In the genomic region with DNA sequence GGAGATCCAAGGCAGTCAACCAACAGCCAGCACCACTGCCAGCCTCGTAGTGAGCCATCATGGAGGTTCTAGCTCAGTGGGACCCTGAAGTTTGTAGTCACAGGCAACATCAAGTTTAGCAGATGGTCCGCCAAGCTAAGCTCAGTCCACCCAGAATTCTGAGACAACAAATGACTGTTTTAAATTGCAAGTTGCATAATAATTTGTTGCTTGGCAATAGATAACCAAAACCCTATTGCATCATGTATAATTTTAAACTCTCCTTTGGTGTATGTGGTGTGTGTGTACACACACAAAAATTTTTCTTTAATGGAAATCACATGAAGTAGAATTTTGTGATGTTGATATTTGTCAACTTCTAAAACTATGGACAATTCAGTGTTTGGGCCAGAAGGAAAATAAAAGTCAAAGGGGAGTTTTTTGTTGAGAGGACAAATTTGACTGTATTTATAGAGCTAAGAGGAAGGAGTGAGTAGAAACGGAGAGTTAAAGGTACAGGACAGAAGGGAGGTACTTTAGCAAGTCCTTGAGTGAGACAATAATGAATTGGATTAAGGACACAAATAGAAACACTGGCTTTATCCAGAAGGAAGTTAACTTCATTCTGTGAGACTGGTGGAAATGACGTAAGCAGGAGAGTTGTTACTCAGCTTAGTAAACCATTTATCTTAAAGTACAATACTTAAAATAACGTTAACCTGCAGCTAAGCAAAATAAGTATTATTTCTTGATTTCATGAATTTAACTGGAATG, we compare ENCODE assay signal across 14 cellular contexts.
A peak's percentile ranks its signal among the peaks of the same experiment; 100 is the strongest.
DNase-seq lines count a peak whose midpoint lies in the region; ATAC-seq and TF ChIP-seq lines count a peak whose summit lies in the region.
"Had no signal": no experiment of that assay in that cellular context is flagged by ENCODE, and none has a peak within 500 bp of the region (broad histone marks: within the 10 kb centered on the region; RNA-seq: fewer than 3 reads in every experiment).

No MANE protein-coding gene starts in this region.

- H3K27me3 ChIP-seq in RWPE2 (ENCODE audit: insufficient read depth, poor library complexity, severe bottlenecking) (no peaks in the 10 kb centered on the region), esophagus squamous epithelium (no peaks in the 10 kb centered on the region), osteoblast (ENCODE audit: insufficient read depth, low read length) (no peaks in the 10 kb centered on the region)

- peaks cover 0 to 2% of the 10 kb centered on the region in 2 donors for H3K27me3 Mint-ChIP-seq in stimulated activated naive B cell treated with anti-CD40 and anti-IgM and Interleukin-4, amounts not matched to agents 10 μg/mL and 1 μg/mL and 100 μg/mL, for 72 hours
- H3K27me3 Mint-ChIP-seq: activated naive CD8-positive, alpha-beta T cell treated with anti-CD3 and anti-CD28 coated beads, Interleukin-2, amount 50 U/mL, for 24 hours; naive B cell had no signal

- intact Hi-C loops in esophagus squamous epithelium (cut with DNase I): no loop called here

- DNase-seq in GM03348 (ENCODE audit: low spot score) (peak; percentile 42), RWPE2 (ENCODE audit: low spot score) (no peak), esophagus squamous epithelium (lab: John Stamatoyannopoulos, UW) (no peak), osteoblast (ENCODE audit: insufficient read length, low spot score, missing footprints) (no peak), amygdala (lab: John Stamatoyannopoulos, UW) (no peak)
- DNase-seq in stimulated activated naive B cell treated with anti-CD40 and anti-IgM and Interleukin-4, amounts not matched to agents 10 μg/mL and 1 μg/mL and 100 μg/mL, for 72 hours: no peak
- DNase-seq: activated naive CD8-positive, alpha-beta T cell treated with anti-CD3 and anti-CD28 coated beads, Interleukin-2, amount 50 U/mL, for 24 hours; DMS79 treated with DMSO at 0.1 percent for 48 hours; H7; head of caudate nucleus; naive B cell; NCI-H1092 had no signal

- no peak overlapping the region for H3K4me3 Mint-ChIP-seq in stimulated activated naive B cell treated with anti-CD40 and anti-IgM and Interleukin-4, amounts not matched to agents 10 μg/mL and 1 μg/mL and 100 μg/mL, for 72 hours
- H3K4me3 Mint-ChIP-seq: activated naive CD8-positive, alpha-beta T cell treated with anti-CD3 and anti-CD28 coated beads, Interleukin-2, amount 50 U/mL, for 24 hours had no signal

- no peaks in the 10 kb centered on the region for H4K20me1 ChIP-seq in osteoblast (ENCODE audit: insufficient read depth, low read length)

- H3K4me2 ChIP-seq in osteoblast (ENCODE audit: insufficient read depth, low read length): no peak overlapping the region

- no peaks in the 10 kb centered on the region for H3K9me3 ChIP-seq in RWPE2 (ENCODE audit: severe bottlenecking)
- H3K9me3 ChIP-seq in esophagus squamous epithelium: no peaks in the 10 kb centered on the region
- H3K9me3 ChIP-seq in osteoblast (ENCODE audit: low read depth, low read length): no peaks in the 10 kb centered on the region

- no peak overlapping the region for H2AFZ ChIP-seq in osteoblast (ENCODE audit: low read length)

- no peak for TF ChIP-seq POLR2A in esophagus squamous epithelium (IDR thresholded peaks at IDR 0.05)

- no peaks in the 10 kb centered on the region for H3K79me2 ChIP-seq in osteoblast (ENCODE audit: insufficient read depth, low read length)

- peak overlapping the region; percentile 68 for H3K27ac ChIP-seq in RWPE2 (ENCODE audit: poor library complexity, severe bottlenecking)
- peak overlapping the region; percentile 31 to 77 (median 54) for H3K27ac ChIP-seq in esophagus squamous epithelium
- peak overlapping the region; percentile 86 for H3K27ac ChIP-seq in osteoblast (ENCODE audit: low read depth, low read length)

- no peaks in the 10 kb centered on the region for H3K9me3 Mint-ChIP-seq in stimulated activated naive B cell treated with anti-CD40 and anti-IgM and Interleukin-4, amounts not matched to agents 10 μg/mL and 1 μg/mL and 100 μg/mL, for 72 hours
- H3K9me3 Mint-ChIP-seq: activated naive CD8-positive, alpha-beta T cell treated with anti-CD3 and anti-CD28 coated beads, Interleukin-2, amount 50 U/mL, for 24 hours; naive B cell had no signal

- no peak for TF ChIP-seq CTCF in RWPE2 (IDR thresholded peaks at IDR 0.05; ENCODE audit: poor library complexity, severe bottlenecking)
- TF ChIP-seq CTCF in esophagus squamous epithelium (IDR thresholded peaks at IDR 0.05): no peak
- TF ChIP-seq CTCF in osteoblast (IDR thresholded peaks at IDR 0.05; ENCODE audit: extremely low read depth, low read depth, low read length): no peak

- ATAC-seq in RWPE2 (ENCODE audit: low read depth) (no peak), GM21528 (IDR thresholded peaks at IDR 0.05; ENCODE audit: low FRiP score, unreplicated experiment) (no peak), GM18909 (IDR thresholded peaks at IDR 0.05; ENCODE audit: poor library complexity, unreplicated experiment) (no peak)
- no peak for ATAC-seq in stimulated activated naive B cell treated with anti-CD40 and anti-IgM and Interleukin-4, amounts not matched to agents 10 μg/mL and 1 μg/mL and 100 μg/mL, for 72 hours (replicated peaks)
- ATAC-seq: activated naive CD8-positive, alpha-beta T cell treated with anti-CD3 and anti-CD28 coated beads, Interleukin-2, amount 50 U/mL, for 24 hours had no signal

- no peak overlapping the region for H3K27ac Mint-ChIP-seq in stimulated activated naive B cell treated with anti-CD40 and anti-IgM and Interleukin-4, amounts not matched to agents 10 μg/mL and 1 μg/mL and 100 μg/mL, for 72 hours
- H3K27ac Mint-ChIP-seq: activated naive CD8-positive, alpha-beta T cell treated with anti-CD3 and anti-CD28 coated beads, Interleukin-2, amount 50 U/mL, for 24 hours; naive B cell had no signal

- H3K4me1 Mint-ChIP-seq in stimulated activated naive B cell treated with anti-CD40 and anti-IgM and Interleukin-4, amounts not matched to agents 10 μg/mL and 1 μg/mL and 100 μg/mL, for 72 hours: no peaks in the 10 kb centered on the region

- H3K36me3 ChIP-seq in RWPE2 (ENCODE audit: low read depth) (peaks cover 2% of the 10 kb centered on the region), esophagus squamous epithelium (peaks cover 0 to 6% (median 0%) of the 10 kb centered on the region in 3 donors), osteoblast (ENCODE audit: insufficient read depth, low read length) (no peaks in the 10 kb centered on the region)

- H3K4me1 ChIP-seq in RWPE2 (ENCODE audit: insufficient read depth, poor library complexity, severe bottlenecking) (peaks cover 29% of the 10 kb centered on the region), esophagus squamous epithelium (peaks cover 5 to 67% (median 25%) of the 10 kb centered on the region in 3 donors), osteoblast (ENCODE audit: insufficient read depth, low read length) (peaks cover 38% of the 10 kb centered on the region)

- peaks cover 4 to 16% of the 10 kb centered on the region in 2 donors for H3K36me3 Mint-ChIP-seq in stimulated activated naive B cell treated with anti-CD40 and anti-IgM and Interleukin-4, amounts not matched to agents 10 μg/mL and 1 μg/mL and 100 μg/mL, for 72 hours

- WGBS in esophagus squamous epithelium, 2 donors: 54 to 56% methylated on average over 5 of the region's 5 CpGs

- H3K4me3 ChIP-seq in RWPE2 (ENCODE audit: severe bottlenecking) (no peak overlapping the region), esophagus squamous epithelium (no peak overlapping the region), osteoblast (ENCODE audit: insufficient read depth, low read length) (no peak overlapping the region)
